Comparison of ENCODE assay signal across 16 cellular contexts in genomic region chr12:22588817-22589216, GRCh38. TPM values are rescaled to one million over a fixed set of nuclear protein-coding genes. Genes with fewer than 3 reads are reported as not detected.
DNase-seq lines count a peak whose midpoint lies in the region; ATAC-seq and TF ChIP-seq lines count a peak whose summit lies in the region.
"Had no signal": no experiment of that assay in that cellular context is flagged by ENCODE, and none has a peak within 500 bp of the region (broad histone marks: within the 10 kb centered on the region; RNA-seq: fewer than 3 reads in every experiment).

No MANE protein-coding gene starts in this region.

- no peaks in the 10 kb centered on the region for H3K4me1 Mint-ChIP-seq in activated CD4-positive, alpha-beta T cell treated with anti-CD3 and anti-CD28 coated beads, Interleukin-2, amount 10 ng/mL, durations not matched to agents 7 days and 5 days
- H3K4me1 Mint-ChIP-seq: activated B cell treated with CpG ODN at 0.5 μM for 24 hours; activated CD8-positive, alpha-beta memory T cell treated with anti-CD3 and anti-CD28 coated beads, Interleukin-2, amount 10 ng/mL, durations not matched to agents 7 days and 5 days had no signal

- no peak overlapping the region for H3K4me3 Mint-ChIP-seq in activated CD4-positive, alpha-beta T cell treated with anti-CD3 and anti-CD28 coated beads, Interleukin-2, amount 10 ng/mL, durations not matched to agents 7 days and 5 days
- H3K4me3 Mint-ChIP-seq: activated B cell treated with CpG ODN at 0.5 μM for 24 hours; activated CD8-positive, alpha-beta memory T cell treated with anti-CD3 and anti-CD28 coated beads, Interleukin-2, amount 10 ng/mL, durations not matched to agents 7 days and 5 days; dendritic cell treated with granulocyte-macrophage colony-stimulating factor and Interleukin-4, amounts not matched to agents 40 ng/mL and 50 ng/mL, for 4 days had no signal

- H3K27ac ChIP-seq in VCaP: peak overlapping the region; percentile 1; the same call in 1 of the 2 replicates
- H3K27ac ChIP-seq: psoas muscle had no signal

- H3K4me3 ChIP-seq in mucosa of descending colon: no peak overlapping the region
- H3K4me3 ChIP-seq: psoas muscle had no signal

- DNase-seq in DMS53 (lab: John Stamatoyannopoulos, UW) (peak; percentile 87), NCI-H146 (lab: John Stamatoyannopoulos, UW) (peak; percentile 82), mucosa of descending colon (peak in 1 of 3 donors; percentile 52), NCI-H2107 treated with DMSO at 0.1 percent for 48 hours (lab: John Stamatoyannopoulos, UW; ENCODE audit: unreplicated experiment) (no peak), amygdala (lab: John Stamatoyannopoulos, UW) (no peak)
- DNase-seq in activated CD4-positive, alpha-beta T cell treated with anti-CD3 and anti-CD28 coated beads, Interleukin-2, amount 10 ng/mL, durations not matched to agents 7 days and 5 days: no peak
- DNase-seq in activated naive CD4-positive, alpha-beta T cell treated with anti-CD3 and anti-CD28 coated beads, Interleukin-2, amount 50 U/mL, for 72 hours (ENCODE audit: low spot score in 2 of 2): no peak
- DNase-seq: activated B cell treated with CpG ODN at 0.5 μM for 24 hours; activated CD8-positive, alpha-beta memory T cell treated with anti-CD3 and anti-CD28 coated beads, Interleukin-2, amount 10 ng/mL, durations not matched to agents 7 days and 5 days; activated effector memory CD4-positive, alpha-beta T cell treated with anti-CD3 and anti-CD28 coated beads, Interleukin-2, amount 50 U/mL, for 16 hours; erythroblast; psoas muscle; stimulated activated CD4-positive, alpha-beta T cell treated with anti-CD3 and anti-CD28 coated beads, Interleukin-15, amount 100 ng/mL, for 24 hours; SW 1271 had no signal

- H3K4me1 ChIP-seq in mucosa of descending colon (ENCODE audit: low read depth): no peaks in the 10 kb centered on the region
- H3K4me1 ChIP-seq: psoas muscle had no signal

- peak; percentile 98 for ATAC-seq in mucosa of descending colon
- ATAC-seq in activated naive CD4-positive, alpha-beta T cell treated with anti-CD3 and anti-CD28 coated beads, Interleukin-2, amount 50 U/mL, for 72 hours: no peak
- ATAC-seq: activated CD8-positive, alpha-beta memory T cell treated with anti-CD3 and anti-CD28 coated beads, Interleukin-2, amount 10 ng/mL, durations not matched to agents 7 days and 5 days; psoas muscle had no signal

- H3K27ac Mint-ChIP-seq in activated CD4-positive, alpha-beta T cell treated with anti-CD3 and anti-CD28 coated beads, Interleukin-2, amount 10 ng/mL, durations not matched to agents 7 days and 5 days: no peak overlapping the region
- H3K27ac Mint-ChIP-seq in activated naive CD4-positive, alpha-beta T cell treated with anti-CD3 and anti-CD28 coated beads, Interleukin-2, amount 50 U/mL, for 72 hours: no peak overlapping the region
- H3K27ac Mint-ChIP-seq: activated B cell treated with CpG ODN at 0.5 μM for 24 hours; activated CD8-positive, alpha-beta memory T cell treated with anti-CD3 and anti-CD28 coated beads, Interleukin-2, amount 10 ng/mL, durations not matched to agents 7 days and 5 days; dendritic cell treated with granulocyte-macrophage colony-stimulating factor and Interleukin-4, amounts not matched to agents 40 ng/mL and 50 ng/mL, for 4 days had no signal

- CTCF ChIA-PET in activated CD4-positive, alpha-beta T cell treated with anti-CD3 and anti-CD28 coated beads, Interleukin-2, amount 10 ng/mL, durations not matched to agents 7 days and 5 days (lab: Charles Lee): no interaction called here

- no peaks in the 10 kb centered on the region for H3K36me3 Mint-ChIP-seq in activated CD4-positive, alpha-beta T cell treated with anti-CD3 and anti-CD28 coated beads, Interleukin-2, amount 10 ng/mL, durations not matched to agents 7 days and 5 days (ENCODE audit: low read depth)
- H3K36me3 Mint-ChIP-seq in activated naive CD4-positive, alpha-beta T cell treated with anti-CD3 and anti-CD28 coated beads, Interleukin-2, amount 50 U/mL, for 72 hours: no peaks in the 10 kb centered on the region
- H3K36me3 Mint-ChIP-seq: activated CD8-positive, alpha-beta memory T cell treated with anti-CD3 and anti-CD28 coated beads, Interleukin-2, amount 10 ng/mL, durations not matched to agents 7 days and 5 days had no signal

- no peaks in the 10 kb centered on the region for H3K9me3 Mint-ChIP-seq in activated CD4-positive, alpha-beta T cell treated with anti-CD3 and anti-CD28 coated beads, Interleukin-2, amount 10 ng/mL, durations not matched to agents 7 days and 5 days
- H3K9me3 Mint-ChIP-seq in activated naive CD4-positive, alpha-beta T cell treated with anti-CD3 and anti-CD28 coated beads, Interleukin-2, amount 50 U/mL, for 72 hours: no peaks in the 10 kb centered on the region
- H3K9me3 Mint-ChIP-seq: activated B cell treated with CpG ODN at 0.5 μM for 24 hours; dendritic cell treated with granulocyte-macrophage colony-stimulating factor and Interleukin-4, amounts not matched to agents 40 ng/mL and 50 ng/mL, for 4 days had no signal

- H3K36me3 ChIP-seq in mucosa of descending colon (ENCODE audit: low read depth): no peaks in the 10 kb centered on the region

- TF ChIP-seq CTCF in VCaP (conservative IDR thresholded peaks at IDR 0.05) (no peak), mucosa of descending colon (IDR thresholded peaks at IDR 0.05) (no peak)

- H3K9me3 ChIP-seq in mucosa of descending colon: no peaks in the 10 kb centered on the region
- H3K9me3 ChIP-seq: psoas muscle had no signal

- no peaks in the 10 kb centered on the region for H3K27me3 Mint-ChIP-seq in activated CD4-positive, alpha-beta T cell treated with anti-CD3 and anti-CD28 coated beads, Interleukin-2, amount 10 ng/mL, durations not matched to agents 7 days and 5 days
- H3K27me3 Mint-ChIP-seq: activated B cell treated with CpG ODN at 0.5 μM for 24 hours had no signal

- POLR2A ChIA-PET in activated CD4-positive, alpha-beta T cell treated with anti-CD3 and anti-CD28 coated beads, Interleukin-2, amount 10 ng/mL, durations not matched to agents 7 days and 5 days (lab: Charles Lee): no interaction called here

- intact Hi-C loops in mucosa of descending colon (cut with DNase I, micrococcal nuclease): no loop called here

RNA-seq across cellular contexts. Expression of gene ETNK1, which starts 36.2 kb away (rescaled TPM):
- 100 to 1,000 TPM in 2 of 3 donors, 10 to 100 TPM in 1; 81.3 to 166 (median 115) TPM for total RNA-seq in mucosa of descending colon
- total RNA-seq in activated CD4-positive, alpha-beta T cell treated with anti-CD3 and anti-CD28 coated beads, Interleukin-2, amount 10 ng/mL, durations not matched to agents 7 days and 5 days: 10 to 100 TPM; 66.9 to 72.0 TPM
- total RNA-seq in activated naive CD4-positive, alpha-beta T cell treated with anti-CD3 and anti-CD28 coated beads, Interleukin-2, amount 50 U/mL, for 72 hours: 10 to 100 TPM; 66.5 to 67.2 TPM

RNA-seq across cellular contexts. Expression of gene C2CD5, which starts 44.5 kb away (rescaled TPM):
- total RNA-seq in mucosa of descending colon: 10 to 100 TPM; 56.3 to 68.6 (median 62.4) TPM
- total RNA-seq in activated CD4-positive, alpha-beta T cell treated with anti-CD3 and anti-CD28 coated beads, Interleukin-2, amount 10 ng/mL, durations not matched to agents 7 days and 5 days: 10 to 100 TPM; 53.1 to 61.5 TPM
- total RNA-seq in activated naive CD4-positive, alpha-beta T cell treated with anti-CD3 and anti-CD28 coated beads, Interleukin-2, amount 50 U/mL, for 72 hours: 10 to 100 TPM; 26.7 to 34.3 TPM

Comparison
In these comparisons a context has a peak if more than half of its experiments do, and no peak if none do; other contexts are left out.
1. DNase-seq: peak in DMS53 (single experiment) and NCI-H146 (single experiment); none in activated CD4-positive, alpha-beta T cell treated with anti-CD3 and anti-CD28 coated beads, Interleukin-2, amount 10 ng/mL, durations not matched to agents 7 days and 5 days (single experiment), NCI-H2107 treated with DMSO at 0.1 percent for 48 hours (single experiment), activated naive CD4-positive, alpha-beta T cell treated with anti-CD3 and anti-CD28 coated beads, Interleukin-2, amount 50 U/mL, for 72 hours (0 of 2) and amygdala (0 of 56).